1 cellular context compared by ENCODE assay signal in the genomic region with DNA sequence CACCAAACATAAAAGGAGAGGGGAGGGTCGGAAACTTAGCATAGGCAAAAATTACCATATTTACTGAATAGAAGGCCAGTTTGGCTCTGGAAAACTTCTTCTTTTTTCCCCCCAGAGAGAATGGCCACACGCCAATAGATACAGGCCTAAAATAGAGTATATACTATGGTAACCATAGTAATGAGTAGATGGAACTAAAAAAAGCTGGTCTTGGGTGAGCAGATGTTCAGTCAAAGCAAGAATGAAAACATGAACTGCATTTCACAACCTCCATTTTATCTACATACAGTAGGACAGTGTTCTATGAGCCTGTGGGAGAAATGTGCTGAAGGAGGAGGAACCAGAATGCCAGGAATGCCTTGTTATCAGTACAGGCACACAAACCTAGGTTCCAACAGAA.
TF ChIP-seq lines count a peak whose summit lies in the region.

No MANE protein-coding gene starts in this region.

TF ChIP-seq in GM12878, 131 proteins besides CTCF, POLR2A, EP300 and RAD21 (continued from another document):
- TF ChIP-seq, protein P1, sequence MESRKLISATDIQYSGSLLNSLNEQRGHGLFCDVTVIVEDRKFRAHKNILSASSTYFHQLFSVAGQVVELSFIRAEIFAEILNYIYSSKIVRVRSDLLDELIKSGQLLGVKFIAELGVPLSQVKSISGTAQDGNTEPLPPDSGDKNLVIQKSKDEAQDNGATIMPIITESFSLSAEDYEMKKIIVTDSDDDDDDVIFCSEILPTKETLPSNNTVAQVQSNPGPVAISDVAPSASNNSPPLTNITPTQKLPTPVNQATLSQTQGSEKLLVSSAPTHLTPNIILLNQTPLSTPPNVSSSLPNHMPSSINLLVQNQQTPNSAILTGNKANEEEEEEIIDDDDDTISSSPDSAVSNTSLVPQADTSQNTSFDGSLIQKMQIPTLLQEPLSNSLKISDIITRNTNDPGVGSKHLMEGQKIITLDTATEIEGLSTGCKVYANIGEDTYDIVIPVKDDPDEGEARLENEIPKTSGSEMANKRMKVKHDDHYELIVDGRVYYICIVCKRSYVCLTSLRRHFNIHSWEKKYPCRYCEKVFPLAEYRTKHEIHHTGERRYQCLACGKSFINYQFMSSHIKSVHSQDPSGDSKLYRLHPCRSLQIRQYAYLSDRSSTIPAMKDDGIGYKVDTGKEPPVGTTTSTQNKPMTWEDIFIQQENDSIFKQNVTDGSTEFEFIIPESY (IDR thresholded peaks at IDR 0.05): no peak
- TF ChIP-seq, protein P2, sequence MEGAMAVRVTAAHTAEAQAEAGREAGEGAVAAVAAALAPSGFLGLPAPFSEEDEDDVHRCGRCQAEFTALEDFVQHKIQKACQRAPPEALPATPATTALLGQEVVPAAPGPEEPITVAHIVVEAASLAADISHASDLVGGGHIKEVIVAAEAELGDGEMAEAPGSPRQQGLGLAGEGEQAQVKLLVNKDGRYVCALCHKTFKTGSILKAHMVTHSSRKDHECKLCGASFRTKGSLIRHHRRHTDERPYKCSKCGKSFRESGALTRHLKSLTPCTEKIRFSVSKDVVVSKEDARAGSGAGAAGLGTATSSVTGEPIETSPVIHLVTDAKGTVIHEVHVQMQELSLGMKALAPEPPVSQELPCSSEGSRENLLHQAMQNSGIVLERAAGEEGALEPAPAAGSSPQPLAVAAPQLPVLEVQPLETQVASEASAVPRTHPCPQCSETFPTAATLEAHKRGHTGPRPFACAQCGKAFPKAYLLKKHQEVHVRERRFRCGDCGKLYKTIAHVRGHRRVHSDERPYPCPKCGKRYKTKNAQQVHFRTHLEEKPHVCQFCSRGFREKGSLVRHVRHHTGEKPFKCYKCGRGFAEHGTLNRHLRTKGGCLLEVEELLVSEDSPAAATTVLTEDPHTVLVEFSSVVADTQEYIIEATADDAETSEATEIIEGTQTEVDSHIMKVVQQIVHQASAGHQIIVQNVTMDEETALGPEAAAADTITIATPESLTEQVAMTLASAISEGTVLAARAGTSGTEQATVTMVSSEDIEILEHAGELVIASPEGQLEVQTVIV (IDR thresholded peaks at IDR 0.05; ENCODE audit: borderline replicate concordance, partially characterized antibody): no peak
